8 cellular contexts compared by ENCODE assay signal in genomic region chr11:118911113-118911879, GRCh38. TPM values are rescaled to one million over a fixed set of nuclear protein-coding genes. Genes with fewer than 3 reads are reported as not detected.
DNase-seq lines count a peak whose midpoint lies in the region; ATAC-seq and TF ChIP-seq lines count a peak whose summit lies in the region.

No MANE protein-coding gene starts in this region.

- DNase-seq in MCF 10A (ENCODE audit: unreplicated experiment) (peak; percentile 66), lung (ENCODE audit: low spot score) (no peak), type B pancreatic cell (ENCODE audit: extremely low spot score, unreplicated experiment) (peak; percentile 73), hepatic stellate cell (ENCODE audit: low spot score) (no peak), UCSD-AML1 (lab: John Stamatoyannopoulos, UW; ENCODE audit: unreplicated experiment) (no peak), NCI-H1694 treated with DMSO at 0.1 percent for 48 hours (lab: John Stamatoyannopoulos, UW) (no peak)

- H2AFZ ChIP-seq in ACC112 (ENCODE audit: low read length, unreplicated experiment): no peak overlapping the region

- H3K27me3 Mint-ChIP-seq in IgD-negative memory B cell (no peaks in the 10 kb centered on the region), MCF 10A (ENCODE audit: insufficient read depth, unreplicated experiment) (no peaks in the 10 kb centered on the region), type B pancreatic cell (no peaks in the 10 kb centered on the region)

- CTCF ChIA-PET in MCF 10A (lab: Yijun Ruan, JAX): interaction anchor here (0.8 to 2.9 kb wide), 2 partner anchors 122 to 222 kb away, joined by 5 to 13 read pairs; no protein-coding TSS in a partner anchor

- no peaks in the 10 kb centered on the region for H3K36me3 Mint-ChIP-seq in IgD-negative memory B cell
- H3K36me3 Mint-ChIP-seq in MCF 10A (ENCODE audit: insufficient read depth, unreplicated experiment): peaks cover 41% of the 10 kb centered on the region
- H3K36me3 Mint-ChIP-seq in type B pancreatic cell: no peaks in the 10 kb centered on the region

- TSS peak; percentile 50 for BruUV-seq in MCF 10A (replicated peaks; lab: Mats Ljungman, UMichigan)

- H3K4me3 Mint-ChIP-seq in IgD-negative memory B cell (peak overlapping the region; percentile 37 to 87 (median 64)), MCF 10A (ENCODE audit: unreplicated experiment) (peak overlapping the region; percentile 79), type B pancreatic cell (peak overlapping the region; percentile 82)

- H3K4me1 Mint-ChIP-seq in IgD-negative memory B cell: peaks cover 29 to 49% (median 47%) of the 10 kb centered on the region in 3 donors
- peaks cover 68% of the 10 kb centered on the region for H3K4me1 Mint-ChIP-seq in MCF 10A (ENCODE audit: insufficient read depth, unreplicated experiment)
- peaks cover 58% of the 10 kb centered on the region for H3K4me1 Mint-ChIP-seq in type B pancreatic cell (ENCODE audit: unreplicated experiment)

- 34 to 40% methylated on average over 19 to 21 of the region's 21 CpGs for WGBS in lung, 2 donors

- H3K27ac ChIP-seq in ACC112 (ENCODE audit: low read depth, low read length): peak overlapping the region; percentile 99
- H3K27ac ChIP-seq in lung (ENCODE audit: low read depth in 1 of 2, low read length in 1 of 2): peak overlapping the region; percentile 95 to 96

- intact Hi-C loops in MCF 10A (cut with micrococcal nuclease): loop anchor here (5.0 kb wide), 1 partner anchor 106 kb away; the partner anchor contains the start of genes RPS25 and TRAPPC4

- no peaks in the 10 kb centered on the region for H3K9me3 ChIP-seq in lung (ENCODE audit: control insufficient read depth in 2 of 2, insufficient read depth in 1 of 2, low read length in 1 of 2)

- H3K9me3 Mint-ChIP-seq in IgD-negative memory B cell (no peaks in the 10 kb centered on the region), MCF 10A (ENCODE audit: unreplicated experiment) (no peaks in the 10 kb centered on the region), type B pancreatic cell (no peaks in the 10 kb centered on the region)

- H3K79me2 ChIP-seq in ACC112 (ENCODE audit: control insufficient read depth, insufficient read depth, low read length, unreplicated experiment): peaks cover 75% of the 10 kb centered on the region

- no peak for TF ChIP-seq CTCF in MCF 10A (IDR thresholded peaks at IDR 0.05; ENCODE audit: unreplicated experiment)
- no peak for TF ChIP-seq CTCF in lung (IDR thresholded peaks at IDR 0.05; ENCODE audit: control extremely low read depth, extremely low read depth)
- no peak for TF ChIP-seq CTCF in type B pancreatic cell (conservative IDR thresholded peaks at IDR 0.05)

- 0 out of 2 replicates have a peak, but pooled peaks cover 4% of the 10 kb centered on the region for H3K36me3 ChIP-seq in ACC112 (ENCODE audit: insufficient read depth, low read length)
- peaks cover 3 to 10% of the 10 kb centered on the region in 2 donors for H3K36me3 ChIP-seq in lung (ENCODE audit: control insufficient read depth in 2 of 2, insufficient read depth in 2 of 2, low read length in 2 of 2)

- H3K4me3 ChIP-seq in ACC112 (ENCODE audit: low read depth, low read length) (peak overlapping the region; percentile 71), lung (no peak overlapping the region)

- H3K27ac Mint-ChIP-seq in IgD-negative memory B cell: peak overlapping the region; percentile 94 to 98 (median 98)
- H3K27ac Mint-ChIP-seq in MCF 10A (ENCODE audit: low read depth, unreplicated experiment): peak overlapping the region; percentile 90
- H3K27ac Mint-ChIP-seq in type B pancreatic cell: peak overlapping the region; percentile 99

- no peak for ATAC-seq in lung (ENCODE audit: insufficient read depth, low FRiP score)

- H3K27me3 ChIP-seq in ACC112 (ENCODE audit: insufficient read depth, low read length) (no peaks in the 10 kb centered on the region), lung (ENCODE audit: control insufficient read depth, insufficient read depth) (no peaks in the 10 kb centered on the region)

- POLR2A ChIA-PET in MCF 10A (lab: Yijun Ruan, JAX): interaction anchor here (0.6 to 4.5 kb wide), 16 partner anchors 21 to 246 kb away, joined by 3 to 56 read pairs (median 4); partner anchors contain the start of genes CENATAC, DDX6, DPAGT1 and TRAPPC4

- H3K4me1 ChIP-seq in ACC112 (ENCODE audit: control insufficient read depth, insufficient read depth, low read length, unreplicated experiment): peaks cover 85% of the 10 kb centered on the region
- peaks cover 25 to 55% of the 10 kb centered on the region in 2 donors for H3K4me1 ChIP-seq in lung (ENCODE audit: control insufficient read depth in 2 of 2, insufficient read depth in 2 of 2, low read length in 2 of 2)

RNA-seq across cellular contexts. Expression of gene BCL9L, which starts 14.4 kb away (rescaled TPM):
- polyA plus RNA-seq in IgD-negative memory B cell (2.8 TPM), lung (10 to 100 TPM; 23.3 to 30.4 TPM)
- total RNA-seq in MCF 10A (2022) (91.6 and 121 TPM in 2 replicates), lung (10 to 100 TPM; 39.6 to 91.0 TPM), type B pancreatic cell (ENCODE audit: low replicate concordance) (44.4 and 77.2 TPM in 2 replicates)

RNA-seq across cellular contexts. Expression of gene CXCR5, which starts 27.6 kb away (rescaled TPM):
- 93.4 TPM for polyA plus RNA-seq in IgD-negative memory B cell
- not detected in 2 replicates for total RNA-seq in MCF 10A (2022)
- total RNA-seq in lung: under 1 TPM in 1 of 2 donors, not detected in 1; 0.48 TPM
- polyA plus RNA-seq in lung: under 1 TPM; 0.16 to 0.65 TPM
- total RNA-seq in type B pancreatic cell (ENCODE audit: low replicate concordance): not detected in 2 replicates

RNA-seq across cellular contexts. Expression of gene UPK2, which starts 44.8 kb away (rescaled TPM):
- polyA plus RNA-seq in IgD-negative memory B cell (not detected), lung (under 1 TPM in 1 of 2 donors, not detected in 1; 0.07 TPM)
- total RNA-seq in MCF 10A (2022) (not detected in 2 replicates), lung (not detected), type B pancreatic cell (ENCODE audit: low replicate concordance) (26.8 and 30.1 TPM in 2 replicates)

Comparison
In these comparisons a context has a peak if more than half of its experiments do, and no peak if none do; other contexts are left out.
1. DNase-seq: peak in MCF 10A (single experiment) and type B pancreatic cell (single experiment); none in lung (single experiment), hepatic stellate cell (single experiment), UCSD-AML1 (single experiment) and NCI-H1694 treated with DMSO at 0.1 percent for 48 hours (single experiment).
2. RNA of gene UPK2, which starts 44.8 kb away (total RNA-seq): 26.8 to 30.1 TPM in type B pancreatic cell; not detected in lung and not detected in MCF 10A; every median in the first group is over 10 times any median in the second.
3. Peak in every context shown above with its lines, with median percentiles within 50 percentile points of each other: H3K27ac Mint-ChIP-seq and H3K4me3 Mint-ChIP-seq.